Comparison of ENCODE assay signal across 14 cellular contexts in genomic region chr4:133969202-133969873, GRCh38.
A peak's percentile ranks its signal among the peaks of the same experiment; 100 is the strongest.
DNase-seq lines count a peak whose midpoint lies in the region; ATAC-seq and TF ChIP-seq lines count a peak whose summit lies in the region.
"Had no signal": no experiment of that assay in that cellular context is flagged by ENCODE, and none has a peak within 500 bp of the region (broad histone marks: within the 10 kb centered on the region; RNA-seq: fewer than 3 reads in every experiment).

No MANE protein-coding gene starts in this region.

- no peaks in the 10 kb centered on the region for H3K9me3 ChIP-seq in AG04450 (ENCODE audit: control insufficient read depth, insufficient read depth, low read length)
- H3K9me3 ChIP-seq: Peyer's patch had no signal

- H3K27ac ChIP-seq in AG04450 (ENCODE audit: low read depth, low read length): no peak overlapping the region
- H3K27ac ChIP-seq: C4-2B, Peyer's patch, psoas muscle had no signal

- no peak overlapping the region for H3K27ac Mint-ChIP-seq in stimulated activated effector memory CD8-positive, alpha-beta T cell treated with anti-CD3 and anti-CD28 coated beads, Interleukin-12 subunit alpha, Interleukin-12 subunit beta, amount 100 ng/mL, for 72 hours
- H3K27ac Mint-ChIP-seq: activated CD4-positive, alpha-beta memory T cell treated with anti-CD3 and anti-CD28 coated beads, Interleukin-2, amount 10 ng/mL, durations not matched to agents 7 days and 5 days; dendritic cell treated with granulocyte-macrophage colony-stimulating factor and Interleukin-4, amounts not matched to agents 40 ng/mL and 50 ng/mL, for 4 days had no signal

- no peak for ATAC-seq in stimulated activated effector memory CD8-positive, alpha-beta T cell treated with anti-CD3 and anti-CD28 coated beads, Interleukin-12 subunit alpha, Interleukin-12 subunit beta, amount 100 ng/mL, for 72 hours
- ATAC-seq in GM18517 (IDR thresholded peaks at IDR 0.05; ENCODE audit: unreplicated experiment): no peak
- ATAC-seq: psoas muscle had no signal

- CTCF ChIA-PET in AG04450 (lab: Charles Lee): interaction anchor here (0.9 kb wide), 1 partner anchor 9 kb away, joined by 3 read pairs; no protein-coding TSS in a partner anchor

- no peak overlapping the region for H3K4me3 Mint-ChIP-seq in stimulated activated effector memory CD8-positive, alpha-beta T cell treated with anti-CD3 and anti-CD28 coated beads, Interleukin-12 subunit alpha, Interleukin-12 subunit beta, amount 100 ng/mL, for 72 hours
- H3K4me3 Mint-ChIP-seq: activated CD4-positive, alpha-beta memory T cell treated with anti-CD3 and anti-CD28 coated beads, Interleukin-2, amount 10 ng/mL, durations not matched to agents 7 days and 5 days; dendritic cell treated with granulocyte-macrophage colony-stimulating factor and Interleukin-4, amounts not matched to agents 40 ng/mL and 50 ng/mL, for 4 days had no signal

- POLR2A ChIA-PET in AG04450 (lab: Yijun Ruan, JAX): no interaction called here

- no peaks in the 10 kb centered on the region for H3K4me1 Mint-ChIP-seq in stimulated activated effector memory CD8-positive, alpha-beta T cell treated with anti-CD3 and anti-CD28 coated beads, Interleukin-12 subunit alpha, Interleukin-12 subunit beta, amount 100 ng/mL, for 72 hours
- H3K4me1 Mint-ChIP-seq: activated CD4-positive, alpha-beta memory T cell treated with anti-CD3 and anti-CD28 coated beads, Interleukin-2, amount 10 ng/mL, durations not matched to agents 7 days and 5 days had no signal

- H3K9me3 Mint-ChIP-seq in stimulated activated effector memory CD8-positive, alpha-beta T cell treated with anti-CD3 and anti-CD28 coated beads, Interleukin-12 subunit alpha, Interleukin-12 subunit beta, amount 100 ng/mL, for 72 hours: peaks cover 24% of the 10 kb centered on the region

- no peak overlapping the region for H3K4me3 ChIP-seq in AG04450 (ENCODE audit: low read depth, low read length)
- H3K4me3 ChIP-seq in fibroblast of the aortic adventitia (ENCODE audit: low read depth, low read length): no peak overlapping the region
- H3K4me3 ChIP-seq: Peyer's patch, psoas muscle had no signal

- TF ChIP-seq CTCF in AG04450 (IDR thresholded peaks at IDR 0.05; ENCODE audit: low read depth, low read length) (no peak), fibroblast of the aortic adventitia (IDR thresholded peaks at IDR 0.05; ENCODE audit: insufficient read depth, low read length) (no peak)

- H3K27me3 ChIP-seq in AG04450 (ENCODE audit: control insufficient read depth, insufficient read depth, low read length): no peaks in the 10 kb centered on the region
- H3K27me3 ChIP-seq: Peyer's patch had no signal

- no peaks in the 10 kb centered on the region for H3K36me3 Mint-ChIP-seq in stimulated activated effector memory CD8-positive, alpha-beta T cell treated with anti-CD3 and anti-CD28 coated beads, Interleukin-12 subunit alpha, Interleukin-12 subunit beta, amount 100 ng/mL, for 72 hours

- DNase-seq in AG04450 (ENCODE audit: low read depth, low spot score) (peak; percentile 1), HT1080 (ENCODE audit: low read depth) (peak; percentile 48), OCI-M1 (lab: John Stamatoyannopoulos, UW) (peak; percentile 89), fibroblast of the aortic adventitia (ENCODE audit: low read depth) (peak; percentile 4), HuH-7 (ENCODE audit: low spot score) (no peak)
- DNase-seq in central memory CD4-positive, alpha-beta T cell: no peak
- no peak for DNase-seq in stimulated activated effector memory CD8-positive, alpha-beta T cell treated with anti-CD3 and anti-CD28 coated beads, Interleukin-12 subunit alpha, Interleukin-12 subunit beta, amount 100 ng/mL, for 72 hours (ENCODE audit: low spot score in 2 of 2)
- DNase-seq: activated CD4-positive, alpha-beta memory T cell treated with anti-CD3 and anti-CD28 coated beads, Interleukin-2, amount 10 ng/mL, durations not matched to agents 7 days and 5 days; H7; Peyer's patch; psoas muscle had no signal

Comparison
In these comparisons a context has a peak if more than half of its experiments do, and no peak if none do; other contexts are left out.
1. DNase-seq: peak in AG04450 (single experiment), HT1080 (single experiment), OCI-M1 (single experiment) and fibroblast of the aortic adventitia (single experiment); none in central memory CD4-positive, alpha-beta T cell (single experiment), stimulated activated effector memory CD8-positive, alpha-beta T cell treated with anti-CD3 and anti-CD28 coated beads, Interleukin-12 subunit alpha, Interleukin-12 subunit beta, amount 100 ng/mL, for 72 hours (0 of 2) and HuH-7 (single experiment).